Comparison of ENCODE assay signal across 17 cellular contexts in the genomic region with DNA sequence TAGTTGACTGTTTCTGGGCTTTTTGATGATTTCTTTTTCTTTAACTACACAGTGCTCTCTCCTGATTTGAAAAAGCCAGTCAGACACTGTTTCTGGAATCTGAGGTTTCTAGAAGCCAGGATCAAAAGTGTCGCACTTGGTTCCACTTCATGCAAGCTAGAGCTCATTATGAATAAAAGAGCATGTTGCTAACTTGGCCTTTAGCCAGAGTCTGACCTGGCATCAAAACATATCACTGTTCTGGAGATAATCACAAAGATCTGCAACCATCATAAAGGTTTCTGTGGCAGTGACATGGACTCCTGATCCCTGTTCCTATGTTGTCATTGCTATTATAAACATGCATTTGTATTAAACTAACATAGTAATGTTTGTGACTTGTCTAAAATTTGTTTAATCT.
A peak's percentile ranks its signal among the peaks of the same experiment; 100 is the strongest.
DNase-seq lines count a peak whose midpoint lies in the region; ATAC-seq, FAIRE-seq and TF ChIP-seq lines count a peak whose summit lies in the region.
"Had no signal": no experiment of that assay in that cellular context is flagged by ENCODE, and none has a peak within 500 bp of the region (broad histone marks: within the 10 kb centered on the region; RNA-seq: fewer than 3 reads in every experiment).

No MANE protein-coding gene starts in this region.

- no peaks in the 10 kb centered on the region for H3K4me1 ChIP-seq in mucosa of descending colon (ENCODE audit: low read depth)
- no peaks in the 10 kb centered on the region for H3K4me1 ChIP-seq in body of pancreas
- H3K4me1 ChIP-seq: lower lobe of right lung had no signal

- 79 to 88% methylated on average over 1 of the region's 1 CpG for WGBS in body of pancreas, 2 donors

- H3K9me3 ChIP-seq in mucosa of descending colon (no peaks in the 10 kb centered on the region), body of pancreas (no peaks in the 10 kb centered on the region)
- H3K9me3 ChIP-seq: Caco-2, lower lobe of right lung, transverse colon had no signal

- TF ChIP-seq POLR2A in body of pancreas (IDR thresholded peaks at IDR 0.05) = no peak

- H3K4me3 ChIP-seq in mucosa of descending colon (no peak overlapping the region), body of pancreas (no peak overlapping the region)
- H3K4me3 ChIP-seq: lower lobe of right lung, transverse colon had no signal

- no peaks in the 10 kb centered on the region for H3K27me3 ChIP-seq in body of pancreas
- H3K27me3 ChIP-seq: transverse colon had no signal

- ATAC-seq in mucosa of descending colon (peak; percentile 37), body of pancreas (no peak)
- ATAC-seq: activated CD4-positive, CD25-positive, alpha-beta regulatory T cell treated with anti-CD3 and anti-CD28 coated beads, Interleukin-2, amount 50 U/mL, for 24 hours; lower lobe of right lung; stimulated activated naive CD8-positive, alpha-beta T cell treated with anti-CD3 and anti-CD28 coated beads, Interleukin-15, Interleukin-2, amounts not matched to agents 100 U/mL and 50 U/mL, for 24 hours had no signal

- DNase-seq in D721Med (ENCODE audit: insufficient read length, low spot score) = no peak
- peak; percentile 88 for DNase-seq in DMS79 treated with DMSO at 0.1 percent for 48 hours (lab: John Stamatoyannopoulos, UW)
- DNase-seq in NCI-H69 (lab: John Stamatoyannopoulos, UW) = peak; percentile 82
- DNase-seq in mucosa of descending colon = peak in 1 of 3 donors; percentile 33
- no peak for DNase-seq in body of pancreas
- DNase-seq in iPS-NIHi11 (ENCODE audit: low spot score) = no peak
- no peak for DNase-seq in activated naive CD4-positive, alpha-beta T cell treated with Interleukin-2 at 50 U/mL for 16 hours
- DNase-seq: activated naive CD8-positive, alpha-beta T cell treated with anti-CD3 and anti-CD28 coated beads for 36 hours; Caco-2; GF-D8; lower lobe of right lung; NCI-H82; stimulated activated naive CD8-positive, alpha-beta T cell treated with anti-CD3 and anti-CD28 coated beads, Interleukin-15, Interleukin-2, amounts not matched to agents 100 U/mL and 50 U/mL, for 24 hours; T1000; transverse colon had no signal

- no peak for TF ChIP-seq CTCF in D721Med (IDR thresholded peaks at IDR 0.05; ENCODE audit: insufficient read depth, missing control alignments)
- no peak for TF ChIP-seq CTCF in mucosa of descending colon (IDR thresholded peaks at IDR 0.05)
- TF ChIP-seq CTCF in body of pancreas (IDR thresholded peaks at IDR 0.05) = no peak

- FAIRE-seq in D721Med (lab: Jason Lieb, UNC) = peak; percentile 71
- FAIRE-seq: RCC 7860 had no signal

- no peak overlapping the region for H3K27ac ChIP-seq in body of pancreas
- H3K27ac ChIP-seq: lower lobe of right lung, transverse colon had no signal

- H3K36me3 ChIP-seq in mucosa of descending colon (ENCODE audit: low read depth) (no peaks in the 10 kb centered on the region), body of pancreas (replicated peaks in 1 of 2; ENCODE audit: insufficient read depth in 1 of 2, low read depth in 2 of 2) (no peaks in the 10 kb centered on the region)
- H3K36me3 ChIP-seq: lower lobe of right lung, transverse colon had no signal

- intact Hi-C loops in mucosa of descending colon (cut with DNase I, micrococcal nuclease) (no loop called here), body of pancreas (cut with DNase I) (no loop called here)

Comparison
In these comparisons a context has a peak if more than half of its experiments do, and no peak if none do; other contexts are left out.
1. DNase-seq: peak in DMS79 treated with DMSO at 0.1 percent for 48 hours (single experiment) and NCI-H69 (single experiment); none in D721Med (single experiment), body of pancreas (0 of 4), iPS-NIHi11 (single experiment) and activated naive CD4-positive, alpha-beta T cell treated with Interleukin-2 at 50 U/mL for 16 hours (single experiment).